6 cellular contexts compared by ENCODE assay signal in genomic region chr9:136438548-136438908, GRCh38. TPM values are rescaled to one million over a fixed set of nuclear protein-coding genes. Genes with fewer than 3 reads are reported as not detected.
DNase-seq lines count a peak whose midpoint lies in the region; ATAC-seq and TF ChIP-seq lines count a peak whose summit lies in the region.

No MANE protein-coding gene starts in this region.

- H3K9me3 Mint-ChIP-seq in CD4-positive, alpha-beta memory T cell = no peaks in the 10 kb centered on the region
- no peaks in the 10 kb centered on the region for H3K9me3 Mint-ChIP-seq in dendritic cell treated with granulocyte-macrophage colony-stimulating factor and Interleukin-4, amounts not matched to agents 40 ng/mL and 50 ng/mL, for 4 days

- peaks cover 16 to 36% (median 23%) of the 10 kb centered on the region in 4 donors for H3K4me1 Mint-ChIP-seq in CD4-positive, alpha-beta memory T cell
- H3K4me1 Mint-ChIP-seq in dendritic cell treated with granulocyte-macrophage colony-stimulating factor and Interleukin-4, amounts not matched to agents 40 ng/mL and 50 ng/mL, for 4 days (ENCODE audit: low read depth) = peaks cover 29% of the 10 kb centered on the region

- no peak overlapping the region for H3K9ac ChIP-seq in parathyroid adenoma

- CTCF ChIA-PET in CD4-positive, alpha-beta memory T cell (lab: Charles Lee; ENCODE audit: partially characterized antibody) = interaction anchor here (1.0 to 1.1 kb wide), 3 partner anchors 20 to 35 kb away, joined by 3 to 5 read pairs (median 3); no protein-coding TSS in a partner anchor

- no peak for DNase-seq in CD4-positive, alpha-beta memory T cell
- no peak for DNase-seq in NOMO-1 treated with DMSO at 0.1 percent for 48 hours (lab: John Stamatoyannopoulos, UW; ENCODE audit: unreplicated experiment)

- no peak overlapping the region for H2AFZ ChIP-seq in parathyroid adenoma

- peak overlapping the region; percentile 87 to 95 (median 93) for H3K27ac Mint-ChIP-seq in CD4-positive, alpha-beta memory T cell
- peak overlapping the region; percentile 60 for H3K27ac Mint-ChIP-seq in dendritic cell treated with granulocyte-macrophage colony-stimulating factor and Interleukin-4, amounts not matched to agents 40 ng/mL and 50 ng/mL, for 4 days

- peak overlapping the region in 1 of 2 donors; percentile 66 for H3K4me3 ChIP-seq in CD4-positive, alpha-beta memory T cell (ENCODE audit: low read length in 2 of 2)
- H3K4me3 ChIP-seq in parathyroid adenoma (ENCODE audit: low read depth, low read length) = peak overlapping the region; percentile 63

- H3K27me3 Mint-ChIP-seq in CD4-positive, alpha-beta memory T cell = no peaks in the 10 kb centered on the region
- peaks cover 3% of the 10 kb centered on the region for H3K27me3 Mint-ChIP-seq in dendritic cell treated with granulocyte-macrophage colony-stimulating factor and Interleukin-4, amounts not matched to agents 40 ng/mL and 50 ng/mL, for 4 days

- ATAC-seq in HG03066 (IDR thresholded peaks at IDR 0.05; ENCODE audit: low read depth, unreplicated experiment) (peak; percentile 9), HG02970 (IDR thresholded peaks at IDR 0.05; ENCODE audit: low FRiP score, unreplicated experiment) (no peak)

- no peaks in the 10 kb centered on the region for H3K9me3 ChIP-seq in CD4-positive, alpha-beta memory T cell (ENCODE audit: control insufficient read depth in 1 of 2, low read length in 2 of 2)
- no peaks in the 10 kb centered on the region for H3K9me3 ChIP-seq in parathyroid adenoma (ENCODE audit: control insufficient read depth, low read length)

- H3K4me3 Mint-ChIP-seq in CD4-positive, alpha-beta memory T cell = peak overlapping the region; percentile 86 to 91 (median 88)
- peak overlapping the region; percentile 76 for H3K4me3 Mint-ChIP-seq in dendritic cell treated with granulocyte-macrophage colony-stimulating factor and Interleukin-4, amounts not matched to agents 40 ng/mL and 50 ng/mL, for 4 days

- no peak for TF ChIP-seq CTCF in parathyroid adenoma (IDR thresholded peaks at IDR 0.05)

- H3K4me1 ChIP-seq in CD4-positive, alpha-beta memory T cell (ENCODE audit: insufficient read depth, low read length) = peaks cover 29% of the 10 kb centered on the region
- no peaks in the 10 kb centered on the region for H3K4me1 ChIP-seq in parathyroid adenoma

- POLR2A ChIA-PET in CD4-positive, alpha-beta memory T cell (lab: Charles Lee; ENCODE audit: partially characterized antibody) = interaction anchor here (0.8 to 2.4 kb wide), 4 partner anchors 29 to 75 kb away, joined by 4 to 16 read pairs (median 4); partner anchors contain the start of gene DNLZ

- peaks cover 2% of the 10 kb centered on the region for H3K79me2 ChIP-seq in parathyroid adenoma

- H3K36me3 ChIP-seq in CD4-positive, alpha-beta memory T cell (ENCODE audit: insufficient read depth, low read length) = peaks cover 15% of the 10 kb centered on the region
- H3K36me3 ChIP-seq in parathyroid adenoma (ENCODE audit: control insufficient read depth, insufficient read depth, low read length) = no peaks in the 10 kb centered on the region

- intact Hi-C loops in CD4-positive, alpha-beta memory T cell (cut with micrococcal nuclease) = no loop called here
- intact Hi-C loops in dendritic cell treated with granulocyte-macrophage colony-stimulating factor and Interleukin-4, amounts not matched to agents 40 ng/mL and 50 ng/mL, for 4 days (cut with micrococcal nuclease) = no loop called here

- no peaks in the 10 kb centered on the region for H3K27me3 ChIP-seq in CD4-positive, alpha-beta memory T cell (ENCODE audit: insufficient read depth, low read length)
- H3K27me3 ChIP-seq in parathyroid adenoma (ENCODE audit: control insufficient read depth, insufficient read depth, low read length) = no peaks in the 10 kb centered on the region

- H3K27ac ChIP-seq in CD4-positive, alpha-beta memory T cell (ENCODE audit: low read depth, low read length) = peak overlapping the region; percentile 74
- H3K27ac ChIP-seq in parathyroid adenoma = no peak overlapping the region

- peaks cover 0 to 27% of the 10 kb centered on the region in 2 donors for H3K36me3 Mint-ChIP-seq in CD4-positive, alpha-beta memory T cell
- peaks cover 73% of the 10 kb centered on the region for H3K36me3 Mint-ChIP-seq in dendritic cell treated with granulocyte-macrophage colony-stimulating factor and Interleukin-4, amounts not matched to agents 40 ng/mL and 50 ng/mL, for 4 days (ENCODE audit: low read depth)

- H3K4me2 ChIP-seq in parathyroid adenoma (ENCODE audit: low read length) = peak overlapping the region; percentile 92

RNA-seq across cellular contexts. Expression of gene INPP5E, which starts 1.1 kb away (rescaled TPM):
- 10 to 100 TPM; 29.1 to 31.2 TPM for total RNA-seq in CD4-positive, alpha-beta memory T cell
- 1 to 10 TPM; 2.0 to 5.0 TPM for polyA plus RNA-seq in CD4-positive, alpha-beta memory T cell

RNA-seq across cellular contexts. Expression of gene PMPCA, which starts 28.1 kb away (rescaled TPM):
- total RNA-seq in CD4-positive, alpha-beta memory T cell = 10 to 100 TPM; 71.8 to 73.3 TPM
- polyA plus RNA-seq in CD4-positive, alpha-beta memory T cell = 10 to 100 TPM; 44.2 to 45.2 TPM

RNA-seq across cellular contexts. Expression of gene ENTR1, which starts 28.1 kb away (rescaled TPM):
- total RNA-seq in CD4-positive, alpha-beta memory T cell = 10 to 100 TPM; 82.9 to 85.9 TPM
- 10 to 100 TPM in 1 of 2 donors, 1 to 10 TPM in 1; 8.3 to 12.7 TPM for polyA plus RNA-seq in CD4-positive, alpha-beta memory T cell

RNA-seq across cellular contexts. Expression of gene SNAPC4, which starts 38.6 kb away (rescaled TPM):
- 10 to 100 TPM; 13.1 to 15.4 TPM for total RNA-seq in CD4-positive, alpha-beta memory T cell
- polyA plus RNA-seq in CD4-positive, alpha-beta memory T cell = 1 to 10 TPM in 1 of 2 donors, under 1 TPM in 1; 0.35 to 2.1 TPM

RNA-seq across cellular contexts. Expression of gene SEC16A, which starts 44.3 kb away (rescaled TPM):
- 10 to 100 TPM; 82.9 to 87.7 TPM for total RNA-seq in CD4-positive, alpha-beta memory T cell
- polyA plus RNA-seq in CD4-positive, alpha-beta memory T cell = 10 to 100 TPM in 1 of 2 donors, 1 to 10 TPM in 1; 6.6 to 39.3 TPM
